ENCODE assay signal across 15 cellular contexts in the genomic region with DNA sequence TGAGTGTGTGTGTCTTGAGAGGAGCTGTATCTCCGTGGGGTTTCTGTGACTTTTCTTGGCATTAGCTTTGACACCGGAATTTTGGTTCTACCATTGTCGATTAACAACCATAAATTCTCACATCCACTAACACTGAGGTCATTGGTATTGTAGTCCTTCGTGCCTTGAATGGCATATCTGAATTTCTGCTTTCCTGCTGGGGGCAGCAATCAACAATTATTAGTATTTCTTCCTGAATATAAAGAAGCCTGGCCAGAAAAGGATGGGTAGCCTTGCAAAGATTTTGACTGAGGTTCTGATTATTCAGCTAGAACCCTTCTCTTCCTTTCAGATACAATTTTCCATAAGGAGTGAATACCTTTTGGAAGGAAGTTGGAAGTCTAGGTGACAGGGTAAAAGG. TPM values are rescaled to one million over a fixed set of nuclear protein-coding genes. Genes with fewer than 3 reads are reported as not detected.
A peak's percentile ranks its signal among the peaks of the same experiment; 100 is the strongest.
DNase-seq lines count a peak whose midpoint lies in the region; ATAC-seq, FAIRE-seq and TF ChIP-seq lines count a peak whose summit lies in the region.
"Had no signal": no experiment of that assay in that cellular context is flagged by ENCODE, and none has a peak within 500 bp of the region (broad histone marks: within the 10 kb centered on the region; RNA-seq: fewer than 3 reads in every experiment).

No MANE protein-coding gene starts in this region.

- no CpG with 5 or more reads among the region's 4 CpGs for WGBS in IMR-90 (ENCODE audit: extremely low coverage in 2 of 2, insufficient read length in 1 of 2), 2 experiments
- WGBS in K562 (ENCODE audit: insufficient coverage, low coverage, missing lambda C conversion rate) = 6% methylated on average over 4 of the region's 4 CpGs

- dilution Hi-C loops in IMR-90 (cut with HindIII; ENCODE audit: low sequenced_read_pairs, unreplicated experiment) = no loop called here

- H3K56ac ChIP-seq in IMR-90 (ENCODE audit: extremely low read depth, insufficient read depth, low read length) = no peak overlapping the region

- H3K9me3 ChIP-seq in DOHH2 (ENCODE audit: control insufficient read depth, insufficient read depth, low read length) = no peaks in the 10 kb centered on the region
- no peaks in the 10 kb centered on the region for H3K9me3 ChIP-seq in IMR-90 (ENCODE audit: control insufficient read depth, insufficient read depth, low read length)
- H3K9me3 ChIP-seq in K562 (replicated peaks; ENCODE audit: control insufficient read depth, insufficient read depth, low read depth, low read length) = no peaks in the 10 kb centered on the region
- H3K9me3 ChIP-seq: thyroid gland had no signal

- DNase-seq in IMR-90 (no peak), K562 (ENCODE audit: extremely low read depth in 1 of 4, low spot score in 3 of 4) (peak in 1 of 4 experiments; percentile 10), myocyte (ENCODE audit: low read depth) (peak; percentile 29), NCI-H446 treated with DMSO at 0.1 percent for 48 hours (lab: John Stamatoyannopoulos, UW) (no peak), epidermal melanocyte (ENCODE audit: insufficient read length, low spot score) (no peak)
- DNase-seq in effector CD4-positive, alpha-beta T cell = no peak
- DNase-seq: GDM1, NCI-H1092 treated with DMSO at 0.1 percent for 48 hours, PC-9, thyroid gland had no signal

- H3K9ac ChIP-seq in IMR-90 (ENCODE audit: low read depth, low read length) (no peak overlapping the region), K562 (ENCODE audit: insufficient read depth in 1 of 2, low read depth in 2 of 2, low read length in 2 of 2) (no peak overlapping the region)

- H2AK5ac ChIP-seq in IMR-90 (ENCODE audit: low read depth, low read length) = no peak overlapping the region

- H3K4ac ChIP-seq in IMR-90 (ENCODE audit: low read depth, low read length) = no peak overlapping the region

- CTCF ChIA-PET in IMR-90 (lab: Yijun Ruan, JAX) = no interaction called here
- CTCF ChIA-PET in K562 (lab: Yijun Ruan, JAX; ENCODE audit: low intra/inter-chr PET ratio) = interaction anchor here (0.7 to 0.8 kb wide), 2 partner anchors 246 to 265 kb away, joined by 3 to 6 read pairs; no protein-coding TSS in a partner anchor

- no peak for ATAC-seq in IMR-90 (ENCODE audit: low read depth)
- ATAC-seq in K562 = peak; percentile 48; the same call in 2 of the 3 replicates
- ATAC-seq: activated T-helper 17 cell treated with anti-CD3 and anti-CD28 coated beads, Interleukin-2, amount 50 U/mL, for 72 hours had no signal

- TF ChIP-seq EP300 in K562 (IDR thresholded peaks at IDR 0.05; ENCODE audit: low read length) = no peak

- no peaks in the 10 kb centered on the region for H4K20me1 ChIP-seq in DOHH2 (ENCODE audit: control insufficient read depth, insufficient read depth, low read depth, low read length)
- no peaks in the 10 kb centered on the region for H4K20me1 ChIP-seq in IMR-90 (ENCODE audit: insufficient read depth, low read length)
- H4K20me1 ChIP-seq in K562 (replicated peaks; ENCODE audit: control insufficient read depth, insufficient read depth, low read length) = no peaks in the 10 kb centered on the region

- no peak overlapping the region for H4K5ac ChIP-seq in IMR-90 (ENCODE audit: low read depth, low read length)

- H4K8ac ChIP-seq in IMR-90 (ENCODE audit: low read depth in 2 of 2, low read length in 2 of 2) = no peak overlapping the region

- no peak overlapping the region for H3K4me3 ChIP-seq in DOHH2 (ENCODE audit: low read length)
- no peak overlapping the region for H3K4me3 ChIP-seq in IMR-90 (ENCODE audit: insufficient read depth, low read depth, low read length)
- H3K4me3 ChIP-seq in K562 = no peak overlapping the region
- H3K4me3 ChIP-seq: PC-9, thyroid gland had no signal

- TF ChIP-seq POLR2A in IMR-90 (IDR thresholded peaks at IDR 0.05; ENCODE audit: low read depth, low read length) = no peak
- no peak for TF ChIP-seq POLR2A in K562 (conservative IDR thresholded peaks at IDR 0.05)

- H2BK15ac ChIP-seq in IMR-90 (ENCODE audit: low read depth, low read length) = no peak overlapping the region

- H3K79me2 ChIP-seq in DOHH2 (ENCODE audit: control insufficient read depth, low read length) = no peaks in the 10 kb centered on the region
- H3K79me2 ChIP-seq in K562 (ENCODE audit: control insufficient read depth, insufficient read depth, low read length) = no peaks in the 10 kb centered on the region

- no peaks in the 10 kb centered on the region for H3F3A ChIP-seq in DOHH2 (ENCODE audit: control insufficient read depth, insufficient read depth)

- no peak overlapping the region for H3K18ac ChIP-seq in IMR-90 (ENCODE audit: low read depth, low read length)

- H3K23ac ChIP-seq in IMR-90 (ENCODE audit: low read depth, low read length) = no peak overlapping the region

- no peak for FAIRE-seq in K562 (lab: Jason Lieb, UNC)
- FAIRE-seq: bronchial epithelial cell, frontal cortex had no signal

- no peak overlapping the region for H2BK120ac ChIP-seq in IMR-90 (ENCODE audit: low read depth, low read length)

- H3K36me3 ChIP-seq in DOHH2 (ENCODE audit: control insufficient read depth, low read length) = no peaks in the 10 kb centered on the region
- H3K36me3 ChIP-seq in IMR-90 (ENCODE audit: control insufficient read depth, insufficient read depth, low read length) = no peaks in the 10 kb centered on the region
- H3K36me3 ChIP-seq in K562 (ENCODE audit: control insufficient read depth, insufficient read depth, low read length) = no peaks in the 10 kb centered on the region
- H3K36me3 ChIP-seq: thyroid gland had no signal

- H2BK20ac ChIP-seq in IMR-90 (ENCODE audit: low read depth, low read length) = no peak overlapping the region

- H2BK5ac ChIP-seq in IMR-90 (ENCODE audit: low read depth, low read length, poor library complexity, severe bottlenecking) = no peak overlapping the region

- 0 out of 2 replicates have a peak, but pooled peaks cover 4% of the 10 kb centered on the region for H3K9me1 ChIP-seq in IMR-90 (ENCODE audit: insufficient read depth, low read length)
- H3K9me1 ChIP-seq in K562 (ENCODE audit: control insufficient read depth, insufficient read depth, low read length) = no peaks in the 10 kb centered on the region

- H2AFZ ChIP-seq in IMR-90 (replicated peaks; ENCODE audit: low read length, poor library complexity) (no peak overlapping the region), K562 (ENCODE audit: low read depth, low read length) (no peak overlapping the region)
- H2AFZ ChIP-seq: PC-9 had no signal

- BruUV-seq in IMR-90 (replicated peaks; lab: Mats Ljungman, UMichigan) = no TSS peak
- no TSS peak for BruUV-seq in K562 (replicated peaks; lab: Mats Ljungman, UMichigan)

- H3K27me3 ChIP-seq in DOHH2 (ENCODE audit: control insufficient read depth, low read length) (no peaks in the 10 kb centered on the region), IMR-90 (ENCODE audit: control insufficient read depth, insufficient read depth, low read length) (no peaks in the 10 kb centered on the region), K562 (ENCODE audit: control insufficient read depth in 2 of 2, insufficient read depth in 2 of 2, low read length in 2 of 2) (peaks cover 0 to 7% of the 10 kb centered on the region in 2 experiments; a peak in 3 of 5 replicates)
- H3K27me3 ChIP-seq: thyroid gland had no signal

- H3K4me2 ChIP-seq in DOHH2 (ENCODE audit: low read length) (no peak overlapping the region), IMR-90 (ENCODE audit: low read depth, low read length) (no peak overlapping the region), K562 (ENCODE audit: insufficient read depth, low read length) (no peak overlapping the region)
- H3K4me2 ChIP-seq: PC-9 had no signal

- intact Hi-C loops in IMR-90 (cut with micrococcal nuclease) = no loop called here
- intact Hi-C loops in K562 (cut with micrococcal nuclease) = loop anchor here (1.0 to 5.0 kb wide), 3 partner anchors 66 to 246 kb away; no protein-coding TSS in a partner anchor

- TF ChIP-seq CTCF in DOHH2 (IDR thresholded peaks at IDR 0.05; ENCODE audit: low read depth, low read length, poor library complexity, severe bottlenecking) (peak; percentile 51), IMR-90 (conservative IDR thresholded peaks at IDR 0.05; ENCODE audit: low read depth, low read length) (no peak), K562 (IDR thresholded peaks at IDR 0.05 in 2 of 3, conservative IDR thresholded peaks at IDR 0.05 in 1 of 3; ENCODE audit: insufficient read depth in 2 of 3, low read depth in 1 of 3, low read length in 3 of 3) (peak; percentile 8 to 46 (median 26); a peak in 3 of 6 replicates)

- H3K9me2 ChIP-seq in DOHH2 (replicated peaks; ENCODE audit: control insufficient read depth, low read length) = no peaks in the 10 kb centered on the region

- POLR2A ChIA-PET in IMR-90 (lab: Charles Lee; ENCODE audit: unreplicated experiment) (no interaction called here), K562 (lab: Yijun Ruan, JAX) (interaction anchor here (0.7 kb wide), 1 partner anchor 216 kb away, joined by 3 read pairs; no protein-coding TSS in a partner anchor)

- no peak overlapping the region for H3K14ac ChIP-seq in IMR-90 (replicated peaks; ENCODE audit: low read depth, low read length)

- H3K27ac ChIP-seq in DOHH2 (ENCODE audit: low read depth, low read length) (no peak overlapping the region), IMR-90 (ENCODE audit: insufficient read depth, low read length) (no peak overlapping the region), K562 (ENCODE audit: extremely low read depth, low read depth, low read length) (no peak overlapping the region)
- H3K27ac ChIP-seq: PC-9, thyroid gland had no signal

- no peaks in the 10 kb centered on the region for H3K79me1 ChIP-seq in IMR-90 (ENCODE audit: low read depth in 1 of 2, low read length in 2 of 2)

- no peaks in the 10 kb centered on the region for H3K4me1 ChIP-seq in DOHH2 (ENCODE audit: control insufficient read depth, low read length)
- no peaks in the 10 kb centered on the region; the same call in 1 of the 2 replicates for H3K4me1 ChIP-seq in IMR-90 (ENCODE audit: control insufficient read depth, insufficient read depth, low read length)
- H3K4me1 ChIP-seq in K562 (replicated peaks in 1 of 2; ENCODE audit: control insufficient read depth in 2 of 2, insufficient read depth in 2 of 2, low read length in 2 of 2) = no peaks in the 10 kb centered on the region
- H3K4me1 ChIP-seq: thyroid gland had no signal

- no peak overlapping the region for H4K91ac ChIP-seq in IMR-90 (ENCODE audit: insufficient read depth, low read depth, low read length)

- in situ Hi-C loops in IMR-90 (cut with MboI; ENCODE audit: low sequenced_read_pairs) (no loop called here), K562 (cut with MboI) (no loop called here)

- TF ChIP-seq RAD21 in IMR-90 (IDR thresholded peaks at IDR 0.05; ENCODE audit: low read length) (0 out of 2 replicates have a peak, but pooled peaks have one; percentile 5), K562 (CRISPR knock-in tag; conservative IDR thresholded peaks at IDR 0.05 in 1 of 2, IDR thresholded peaks at IDR 0.05 in 1 of 2) (peak; percentile 43 to 59)

- no peak overlapping the region for H2AK9ac ChIP-seq in IMR-90 (replicated peaks; ENCODE audit: low read depth, low read length, poor library complexity)

RNA-seq across cellular contexts. Expression of a gene that starts 33.5 kb away (rescaled TPM):
- total RNA-seq in IMR-90 (2012; rRNA removed) (not detected in 2 replicates), K562 (2014; rRNA removed) (0.09 TPM in 1 of 2 replicates, not detected in the other), K562 (2014; rRNA removed; fragmentation: Illumina TruSeq; extraction: Trizol) (not detected in 2 replicates), K562 (2015; rRNA removed; fragmentation: Illumina TruSeq; extraction: Trizol) (not detected in 2 replicates), K562 (2021) (not detected in 2 replicates), myocyte (not detected in 2 replicates)
- polyA plus RNA-seq in IMR-90 (2012; rRNA removed) (0.03 TPM in 1 of 2 replicates, not detected in the other), K562 (2011; rRNA removed) (not detected in 2 replicates), K562 (2014; fragmentation: Illumina TruSeq; extraction: Trizol) (0.03 TPM in 1 of 2 replicates, not detected in the other), K562 (2014; fragmentation: Nextera tagmentation; extraction: Ambion mirVana) (under 1 TPM in 1 of 2 experiments, not detected in 1; 0.04 TPM), K562 (2014; rRNA removed) (not detected in 2 replicates)
- not detected in 2 replicates for polyA plus RNA-seq in IMR-90 (2012; cell fraction: cytosol; rRNA removed)
- 0.13 TPM in 1 of 2 replicates, not detected in the other for polyA plus RNA-seq in IMR-90 (2012; cell fraction: nucleus; rRNA removed; ENCODE audit: low replicate concordance)
- not detected in 2 replicates for total RNA-seq in K562 (2011; cell fraction: chromatin; rRNA removed; ENCODE audit: low replicate concordance)
- total RNA-seq in K562 (2011; cell fraction: nucleolus; rRNA removed) = not detected in 2 replicates
- not detected in 2 replicates for total RNA-seq in K562 (2011; cell fraction: nucleoplasm; rRNA removed)
- polyA plus RNA-seq in K562 (2011; cell fraction: cytosol; rRNA removed) = not detected in 2 replicates
- not detected in 2 replicates for polyA plus RNA-seq in K562 (2011; cell fraction: nucleus; rRNA removed)
- polyA plus RNA-seq in K562 (2012) = 0.01 TPM in 1 of 2 replicates, not detected in the other
- polyA minus RNA-seq in K562 (2011; rRNA and poly(A)+ RNA removed) = not detected in 2 replicates
- not detected in 2 replicates for polyA minus RNA-seq in K562 (2011; cell fraction: cytosol; rRNA and poly(A)+ RNA removed)
- polyA minus RNA-seq in K562 (2011; cell fraction: nucleus; rRNA and poly(A)+ RNA removed) = not detected in 2 replicates
- 0.10 TPM for polyA plus RNA-seq in myocyte (2012)
- total RNA-seq: activated T-helper 17 cell treated with anti-CD3 and anti-CD28 coated beads, Interleukin-2, amount 50 U/mL, for 72 hours; frontal cortex; progenitor cell of endocrine pancreas had no signal
